ENCODE assay signal across 7 cellular contexts in genomic region chr6:122565708-122566107, GRCh38. TPM values are rescaled to one million over a fixed set of nuclear protein-coding genes. Genes with fewer than 3 reads are reported as not detected.
"Had no signal": no experiment of that assay in that cellular context is flagged by ENCODE, and none has a peak within 500 bp of the region (broad histone marks: within the 10 kb centered on the region; RNA-seq: fewer than 3 reads in every experiment).

No MANE protein-coding gene starts in this region.

- ATAC-seq: K562 had no signal

- H3K4me2 ChIP-seq: KMS-11 had no signal

- H3K4me3 ChIP-seq: K562 had no signal

- H3K9ac ChIP-seq: KMS-11 had no signal

- FAIRE-seq: K562 had no signal

- DNase-seq: IMR-90, KBM-7, KG1 had no signal

- H3K27ac ChIP-seq: HL-60, KMS-11 had no signal

RNA-seq across cellular contexts. Expression of gene PKIB, which starts 44.5 kb away (rescaled TPM):
- polyA plus RNA-seq: IgD-negative memory B cell had no signal
